ENCODE assay signal across 24 cellular contexts in genomic region chr15:80568876-80569605, GRCh38.
DNase-seq lines count a peak whose midpoint lies in the region; ATAC-seq and TF ChIP-seq lines count a peak whose summit lies in the region.
"Had no signal": no experiment of that assay in that cellular context is flagged by ENCODE, and none has a peak within 500 bp of the region (broad histone marks: within the 10 kb centered on the region; RNA-seq: fewer than 3 reads in every experiment).

No MANE protein-coding gene starts in this region.

- H2BK120ac ChIP-seq in neuronal stem cell (ENCODE audit: low read depth, low read length) = no peak overlapping the region

- H2BK15ac ChIP-seq in neuronal stem cell (ENCODE audit: low read length) = no peak overlapping the region

- H3K9ac ChIP-seq in neuronal stem cell (ENCODE audit: low read depth, low read length, poor library complexity) = no peak overlapping the region
- H3K9ac ChIP-seq: BLaER1 had no signal

- H3K27ac ChIP-seq in VCaP (peak overlapping the region; percentile 9; the same call in 1 of the 2 replicates), dorsolateral prefrontal cortex (peak overlapping the region in 32 of 59 donors; percentile 3 to 77 (median 46)), neuronal stem cell (replicated peaks; ENCODE audit: low read length) (no peak overlapping the region)
- H3K27ac ChIP-seq: BLaER1, HL-60, neutrophil, SJCRH30, tibial nerve had no signal

- H3K4me2 ChIP-seq in neuronal stem cell (ENCODE audit: insufficient read depth, low read length, poor library complexity, severe bottlenecking) = no peak overlapping the region
- H3K4me2 ChIP-seq: BLaER1 had no signal

- no peak overlapping the region for H2AFZ ChIP-seq in neuronal stem cell (ENCODE audit: low read length)

- no peak overlapping the region for H3K14ac ChIP-seq in neuronal stem cell (ENCODE audit: low read length)

- DNase-seq in EH (ENCODE audit: low read depth) (peak; percentile 67), dorsolateral prefrontal cortex (peak in 1 of 10 donors; percentile 22), neuronal stem cell (ENCODE audit: low spot score) (no peak), activated gamma-delta T cell (lab: John Stamatoyannopoulos, UW) (no peak)
- DNase-seq in activated T-cell treated with anti-CD3 and anti-CD28 coated beads, Interleukin-2, amount 50 U/mL, for 48 hours = no peak
- DNase-seq in activated CD4-positive, alpha-beta T cell treated with anti-CD3 and anti-CD28 coated beads for 48 hours = no peak
- DNase-seq: activated CD4-positive, alpha-beta T cell treated with anti-CD3 and anti-CD28 coated beads, Interleukin-2, amount 10 ng/mL, durations not matched to agents 7 days and 5 days; activated naive CD8-positive, alpha-beta T cell treated with anti-CD3 and anti-CD28 coated beads, Interleukin-2, amount 50 U/mL, for 24 hours; Caco-2; DND-41; hippocampal formation; mucosa of descending colon; NCI-H1417; NCI-H510A treated with DMSO at 0.1 percent for 48 hours; stimulated activated CD4-positive, alpha-beta T cell treated with anti-CD3 and anti-CD28 coated beads, Interleukin-2, amount 100 ng/mL, for 48 hours; stimulated activated naive CD4-positive, alpha-beta T cell had no signal

- no peak overlapping the region for H3K4ac ChIP-seq in neuronal stem cell (ENCODE audit: low read length)

- no peak overlapping the region for H2BK12ac ChIP-seq in neuronal stem cell (ENCODE audit: low read length)

- no peak overlapping the region for H3K4me3 ChIP-seq in dorsolateral prefrontal cortex
- H3K4me3 ChIP-seq in neuronal stem cell (ENCODE audit: low read length in 2 of 2) = no peak overlapping the region
- H3K4me3 ChIP-seq: BLaER1, mucosa of descending colon, SJCRH30, tibial nerve had no signal

- no peak overlapping the region for H2BK5ac ChIP-seq in neuronal stem cell (ENCODE audit: low read length)

- no CpG with 5 or more reads among the region's 20 CpGs for WGBS in neuronal stem cell (ENCODE audit: extremely low coverage in 2 of 2, insufficient read length in 2 of 2, insufficient replicate concordance in 1 of 2), 2 donors

- H3K27me3 ChIP-seq in dorsolateral prefrontal cortex (no peaks in the 10 kb centered on the region), neuronal stem cell (ENCODE audit: control insufficient read depth in 3 of 3, insufficient read depth in 3 of 3, low read depth in 1 of 3, low read length in 3 of 3) (no peaks in the 10 kb centered on the region)
- H3K27me3 ChIP-seq: BLaER1, SJCRH30, tibial nerve had no signal

- H4K91ac ChIP-seq in neuronal stem cell (ENCODE audit: low read depth, low read length, poor library complexity) = no peak overlapping the region

- no peaks in the 10 kb centered on the region for H3K9me3 ChIP-seq in neuronal stem cell (replicated peaks in 1 of 2; ENCODE audit: control insufficient read depth in 2 of 2, insufficient read depth in 1 of 2, low read depth in 1 of 2, low read length in 2 of 2)
- H3K9me3 ChIP-seq: BLaER1, Caco-2, mucosa of descending colon, neutrophil, SJCRH30, tibial nerve had no signal

- H3K18ac ChIP-seq in neuronal stem cell (ENCODE audit: low read length) = no peak overlapping the region

- no peak overlapping the region for H4K8ac ChIP-seq in neuronal stem cell (ENCODE audit: low read depth, low read length)

- ATAC-seq in HG03175 (IDR thresholded peaks at IDR 0.05; ENCODE audit: unreplicated experiment) = no peak
- ATAC-seq: activated naive CD8-positive, alpha-beta T cell treated with anti-CD3 and anti-CD28 coated beads, Interleukin-2, amount 50 U/mL, for 24 hours; mucosa of descending colon; Panc1 had no signal

- H3K36me3 ChIP-seq in neuronal stem cell (replicated peaks in 1 of 2; ENCODE audit: control insufficient read depth in 2 of 2, insufficient read depth in 2 of 2, low read length in 2 of 2) = peaks cover 11 to 96% of the 10 kb centered on the region in 2 donors
- H3K36me3 ChIP-seq: neutrophil, SJCRH30 had no signal

- no peaks in the 10 kb centered on the region for H3K79me1 ChIP-seq in neuronal stem cell (ENCODE audit: low read depth, low read length)

- H3K23ac ChIP-seq in neuronal stem cell (ENCODE audit: low read depth, low read length, poor library complexity) = peak overlapping the region; percentile 22

- no peak overlapping the region for H2AK5ac ChIP-seq in neuronal stem cell (ENCODE audit: low read depth, low read length)

- intact Hi-C loops in dorsolateral prefrontal cortex (cut with DNase I) = loop anchor here (5.0 kb wide), 3 partner anchors 112 to 688 kb away; partner anchors contain the start of gene CEMIP (in 2 of the 2)

- TF ChIP-seq CTCF in VCaP (conservative IDR thresholded peaks at IDR 0.05) (no peak), dorsolateral prefrontal cortex (IDR thresholded peaks at IDR 0.05 in 54 of 56, conservative IDR thresholded peaks at IDR 0.05 in 2 of 56; ENCODE audit: low read depth in 1 of 56, partially characterized antibody in 56 of 56) (no peak)

- H3K4me1 ChIP-seq in neuronal stem cell (ENCODE audit: control insufficient read depth in 2 of 2, insufficient read depth in 1 of 2, low read depth in 1 of 2, low read length in 2 of 2) = no peaks in the 10 kb centered on the region
- H3K4me1 ChIP-seq: Caco-2, SJCRH30, tibial nerve had no signal
